ENCODE assay signal across 25 cellular contexts in the genomic region with DNA sequence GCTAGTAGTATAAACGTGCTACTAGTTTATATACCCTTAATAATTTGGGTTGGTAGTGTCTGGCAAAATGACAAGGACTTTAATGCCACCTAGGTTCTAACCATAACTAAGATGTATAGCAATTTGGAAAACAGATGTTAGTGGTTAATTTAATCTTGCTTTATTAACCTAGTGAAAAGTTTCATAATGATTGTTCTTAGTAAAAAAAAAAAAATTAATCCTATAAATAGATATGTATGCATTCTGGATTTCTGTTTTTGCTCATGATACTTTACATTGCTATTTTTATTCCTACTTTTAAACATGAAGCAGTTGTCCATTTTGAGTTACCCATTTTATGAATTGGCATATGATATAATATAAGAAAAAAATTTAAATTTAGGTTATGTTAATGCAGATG.
"Had no signal": no experiment of that assay in that cellular context is flagged by ENCODE, and none has a peak within 500 bp of the region (broad histone marks: within the 10 kb centered on the region; RNA-seq: fewer than 3 reads in every experiment).

No MANE protein-coding gene starts in this region.

- H3K27ac Mint-ChIP-seq: immature natural killer cell; nephron; stimulated activated naive CD8-positive, alpha-beta T cell treated with anti-CD3 and anti-CD28 coated beads, Interleukin-15, amount 100 ng/mL, for 72 hours; type B pancreatic cell had no signal

- H3K27me3 Mint-ChIP-seq: naive thymus-derived CD8-positive, alpha-beta T cell; stimulated activated naive CD8-positive, alpha-beta T cell treated with anti-CD3 and anti-CD28 coated beads, Interleukin-15, amount 100 ng/mL, for 72 hours; type B pancreatic cell had no signal

- H3K4me3 Mint-ChIP-seq: immature natural killer cell; naive thymus-derived CD8-positive, alpha-beta T cell; nephron; neural crest cell; stimulated activated naive CD8-positive, alpha-beta T cell treated with anti-CD3 and anti-CD28 coated beads, Interleukin-15, amount 100 ng/mL, for 72 hours; type B pancreatic cell had no signal

- H3K4me1 Mint-ChIP-seq: immature natural killer cell, nephron, neural crest cell had no signal

- DNase-seq: hypothalamus; immature natural killer cell; kidney; left colon; left lung; lower lobe of right lung; mammary epithelial cell; mesenchymal stem cell; naive thymus-derived CD8-positive, alpha-beta T cell; nucleus accumbens; pancreas; posterior cingulate gyrus; retina; right cardiac atrium; stimulated activated CD4-positive, alpha-beta T cell treated with anti-CD3 and anti-CD28 coated beads, Interleukin-12 subunit alpha, Interleukin-12 subunit beta, amount 100 ng/mL, for 4 hours; stimulated activated CD4-positive, alpha-beta T cell treated with anti-CD3 and anti-CD28 coated beads, Interleukin-15, amount 100 ng/mL, for 24 hours; stimulated activated CD4-positive, alpha-beta T cell treated with anti-CD3 and anti-CD28 coated beads, Interleukin-2, amount 100 ng/mL, for 24 hours; stimulated activated CD4-positive, alpha-beta T cell treated with anti-CD3 and anti-CD28 coated beads, Interleukin-4, amount 100 ng/mL, for 1 hour; stimulated activated naive CD4-positive, alpha-beta T cell treated with Interleukin-2 at 50 U/mL for 16 hours; stimulated activated naive CD8-positive, alpha-beta T cell treated with anti-CD3 and anti-CD28 coated beads, Interleukin-15, amount 100 ng/mL, for 72 hours; substantia nigra had no signal

- ATAC-seq: left colon; left lung; lower lobe of right lung; naive thymus-derived CD8-positive, alpha-beta T cell; pancreas; right cardiac atrium; sciatic nerve; stimulated activated naive CD8-positive, alpha-beta T cell treated with anti-CD3 and anti-CD28 coated beads, Interleukin-15, amount 100 ng/mL, for 72 hours had no signal
